ENCODE assay signal across 1 cellular context in genomic region chr3:44924102-44925084, GRCh38.
TF ChIP-seq lines count a peak whose summit lies in the region.

No MANE protein-coding gene starts in this region.

TF ChIP-seq in WTC11, 78 proteins besides CTCF, POLR2A, EP300 and RAD21 (continued from another document):
- TF ChIP-seq, protein P1, sequence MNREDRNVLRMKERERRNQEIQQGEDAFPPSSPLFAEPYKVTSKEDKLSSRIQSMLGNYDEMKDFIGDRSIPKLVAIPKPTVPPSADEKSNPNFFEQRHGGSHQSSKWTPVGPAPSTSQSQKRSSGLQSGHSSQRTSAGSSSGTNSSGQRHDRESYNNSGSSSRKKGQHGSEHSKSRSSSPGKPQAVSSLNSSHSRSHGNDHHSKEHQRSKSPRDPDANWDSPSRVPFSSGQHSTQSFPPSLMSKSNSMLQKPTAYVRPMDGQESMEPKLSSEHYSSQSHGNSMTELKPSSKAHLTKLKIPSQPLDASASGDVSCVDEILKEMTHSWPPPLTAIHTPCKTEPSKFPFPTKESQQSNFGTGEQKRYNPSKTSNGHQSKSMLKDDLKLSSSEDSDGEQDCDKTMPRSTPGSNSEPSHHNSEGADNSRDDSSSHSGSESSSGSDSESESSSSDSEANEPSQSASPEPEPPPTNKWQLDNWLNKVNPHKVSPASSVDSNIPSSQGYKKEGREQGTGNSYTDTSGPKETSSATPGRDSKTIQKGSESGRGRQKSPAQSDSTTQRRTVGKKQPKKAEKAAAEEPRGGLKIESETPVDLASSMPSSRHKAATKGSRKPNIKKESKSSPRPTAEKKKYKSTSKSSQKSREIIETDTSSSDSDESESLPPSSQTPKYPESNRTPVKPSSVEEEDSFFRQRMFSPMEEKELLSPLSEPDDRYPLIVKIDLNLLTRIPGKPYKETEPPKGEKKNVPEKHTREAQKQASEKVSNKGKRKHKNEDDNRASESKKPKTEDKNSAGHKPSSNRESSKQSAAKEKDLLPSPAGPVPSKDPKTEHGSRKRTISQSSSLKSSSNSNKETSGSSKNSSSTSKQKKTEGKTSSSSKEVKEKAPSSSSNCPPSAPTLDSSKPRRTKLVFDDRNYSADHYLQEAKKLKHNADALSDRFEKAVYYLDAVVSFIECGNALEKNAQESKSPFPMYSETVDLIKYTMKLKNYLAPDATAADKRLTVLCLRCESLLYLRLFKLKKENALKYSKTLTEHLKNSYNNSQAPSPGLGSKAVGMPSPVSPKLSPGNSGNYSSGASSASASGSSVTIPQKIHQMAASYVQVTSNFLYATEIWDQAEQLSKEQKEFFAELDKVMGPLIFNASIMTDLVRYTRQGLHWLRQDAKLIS (CRISPR knock-in tag; IDR thresholded peaks at IDR 0.05; ENCODE audit: borderline replicate concordance): no peak
- TF ChIP-seq NR2C2 (CRISPR knock-in tag; IDR thresholded peaks at IDR 0.05) (no peak), NFE2L1 (CRISPR knock-in tag; IDR thresholded peaks at IDR 0.05) (no peak), ESRRA (CRISPR knock-in tag; IDR thresholded peaks at IDR 0.05; ENCODE audit: borderline replicate concordance) (no peak)
